Comparison of ENCODE assay signal across 8 cellular contexts in the genomic region with DNA sequence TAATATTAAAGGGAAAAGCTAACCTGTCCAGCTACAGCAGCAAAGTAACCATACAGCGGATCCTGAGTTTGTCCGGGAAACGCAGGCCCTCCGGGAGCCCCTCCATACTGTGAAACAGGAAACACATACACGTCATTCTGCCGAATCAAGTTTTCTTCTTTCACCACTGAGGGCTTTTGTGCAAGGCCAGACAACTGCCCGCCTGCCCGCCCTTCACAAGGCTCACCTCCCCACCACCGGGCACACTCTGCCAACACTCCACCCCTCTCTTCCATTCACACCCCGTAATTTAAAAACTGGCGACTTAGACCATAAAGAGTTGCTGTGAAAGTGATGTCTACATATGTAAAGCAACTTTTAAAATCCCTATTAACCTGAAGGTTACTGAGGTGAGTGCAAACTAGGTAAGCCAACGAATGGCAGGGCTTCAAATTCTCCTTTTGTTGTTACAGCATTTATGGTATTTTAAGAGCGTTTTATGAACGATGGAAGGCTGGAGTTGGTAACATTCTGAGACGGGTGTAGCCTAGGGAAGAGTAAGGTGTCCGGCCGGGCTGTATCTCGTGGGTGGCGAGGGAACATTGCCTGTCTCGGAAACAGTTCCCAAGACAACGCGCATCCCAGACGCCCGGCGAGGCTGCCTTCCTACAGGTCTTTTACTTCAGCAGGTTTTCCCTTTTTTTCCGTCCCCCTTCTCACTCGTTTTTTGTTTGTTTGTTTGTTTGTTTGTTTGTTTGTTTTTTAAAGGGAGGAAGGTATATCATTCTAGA. TPM values are rescaled to one million over a fixed set of nuclear protein-coding genes. Genes with fewer than 3 reads are reported as not detected.
A peak's percentile ranks its signal among the peaks of the same experiment; 100 is the strongest.
DNase-seq lines count a peak whose midpoint lies in the region; ATAC-seq and TF ChIP-seq lines count a peak whose summit lies in the region.

No MANE protein-coding gene starts in this region.

- peak overlapping the region; percentile 30 for H3K27ac ChIP-seq in parathyroid adenoma

- peaks cover 3% of the 10 kb centered on the region for H3K79me2 ChIP-seq in parathyroid adenoma

- peaks cover 8% of the 10 kb centered on the region for H3K4me1 ChIP-seq in parathyroid adenoma

- TF ChIP-seq CTCF in GM20000 (IDR thresholded peaks at IDR 0.05; ENCODE audit: extremely low read depth, missing control alignments) (no peak), parathyroid adenoma (IDR thresholded peaks at IDR 0.05) (no peak)

- no peaks in the 10 kb centered on the region for H3K9me3 ChIP-seq in parathyroid adenoma (ENCODE audit: control insufficient read depth, low read length)

- peak overlapping the region; percentile 100 for H2AFZ ChIP-seq in parathyroid adenoma

- no peaks in the 10 kb centered on the region for H3K9me3 Mint-ChIP-seq in activated naive CD8-positive, alpha-beta T cell treated with anti-CD3 and anti-CD28 coated beads, Interleukin-2, amount 50 U/mL, for 24 hours

- no peaks in the 10 kb centered on the region for H3K36me3 ChIP-seq in parathyroid adenoma (ENCODE audit: control insufficient read depth, insufficient read depth, low read length)

- intact Hi-C loops in Right ventricle myocardium superior (cut with DNase I), result no loop called here

- no peaks in the 10 kb centered on the region for H3K27me3 ChIP-seq in parathyroid adenoma (ENCODE audit: control insufficient read depth, insufficient read depth, low read length)

- no peak overlapping the region for H3K9ac ChIP-seq in parathyroid adenoma

- DNase-seq in DMS114 treated with DMSO at 0.1 percent for 48 hours (lab: John Stamatoyannopoulos, UW; ENCODE audit: unreplicated experiment) (peak; percentile 4), GM20000 (ENCODE audit: low spot score) (peak; percentile 60), RPMI7951 (ENCODE audit: low read depth) (peak; percentile 59), Right ventricle myocardium superior (peak; percentile 66), NCI-H2029 (lab: John Stamatoyannopoulos, UW) (no peak)
- peak; percentile 44 for DNase-seq in activated naive CD8-positive, alpha-beta T cell treated with anti-CD3 and anti-CD28 coated beads, Interleukin-2, amount 50 U/mL, for 24 hours

- H3K4me3 ChIP-seq in parathyroid adenoma (ENCODE audit: low read depth, low read length), result peak overlapping the region; percentile 68

- H3K36me3 Mint-ChIP-seq in activated naive CD8-positive, alpha-beta T cell treated with anti-CD3 and anti-CD28 coated beads, Interleukin-2, amount 50 U/mL, for 24 hours (ENCODE audit: low read depth), result peaks cover 38% of the 10 kb centered on the region

- H3K4me1 Mint-ChIP-seq in activated naive CD8-positive, alpha-beta T cell treated with anti-CD3 and anti-CD28 coated beads, Interleukin-2, amount 50 U/mL, for 24 hours, result peaks cover 31% of the 10 kb centered on the region

- peak overlapping the region; percentile 94 for H3K4me3 Mint-ChIP-seq in activated naive CD8-positive, alpha-beta T cell treated with anti-CD3 and anti-CD28 coated beads, Interleukin-2, amount 50 U/mL, for 24 hours

- no peaks in the 10 kb centered on the region for H3K27me3 Mint-ChIP-seq in activated naive CD8-positive, alpha-beta T cell treated with anti-CD3 and anti-CD28 coated beads, Interleukin-2, amount 50 U/mL, for 24 hours

- peak; percentile 15 for ATAC-seq in HG03571 (IDR thresholded peaks at IDR 0.05; ENCODE audit: unreplicated experiment)
- peak; percentile 18 for ATAC-seq in activated naive CD8-positive, alpha-beta T cell treated with anti-CD3 and anti-CD28 coated beads, Interleukin-2, amount 50 U/mL, for 24 hours
- ATAC-seq in Right ventricle myocardium superior (ENCODE audit: poor library complexity), result peak; percentile 49

- H3K27ac Mint-ChIP-seq in activated naive CD8-positive, alpha-beta T cell treated with anti-CD3 and anti-CD28 coated beads, Interleukin-2, amount 50 U/mL, for 24 hours, result peak overlapping the region; percentile 86

- H3K4me2 ChIP-seq in parathyroid adenoma (ENCODE audit: low read length), result peak overlapping the region; percentile 82

RNA-seq across cellular contexts. Expression of a gene that starts 0.8 kb away (rescaled TPM):
- 165 and 176 TPM in 2 replicates for total RNA-seq in RPMI7951 (2014; rRNA removed; shearing (Covaris generic))
- total RNA-seq in Right ventricle myocardium superior, result 82.5 TPM
